1 cellular context compared by ENCODE assay signal in the genomic region with DNA sequence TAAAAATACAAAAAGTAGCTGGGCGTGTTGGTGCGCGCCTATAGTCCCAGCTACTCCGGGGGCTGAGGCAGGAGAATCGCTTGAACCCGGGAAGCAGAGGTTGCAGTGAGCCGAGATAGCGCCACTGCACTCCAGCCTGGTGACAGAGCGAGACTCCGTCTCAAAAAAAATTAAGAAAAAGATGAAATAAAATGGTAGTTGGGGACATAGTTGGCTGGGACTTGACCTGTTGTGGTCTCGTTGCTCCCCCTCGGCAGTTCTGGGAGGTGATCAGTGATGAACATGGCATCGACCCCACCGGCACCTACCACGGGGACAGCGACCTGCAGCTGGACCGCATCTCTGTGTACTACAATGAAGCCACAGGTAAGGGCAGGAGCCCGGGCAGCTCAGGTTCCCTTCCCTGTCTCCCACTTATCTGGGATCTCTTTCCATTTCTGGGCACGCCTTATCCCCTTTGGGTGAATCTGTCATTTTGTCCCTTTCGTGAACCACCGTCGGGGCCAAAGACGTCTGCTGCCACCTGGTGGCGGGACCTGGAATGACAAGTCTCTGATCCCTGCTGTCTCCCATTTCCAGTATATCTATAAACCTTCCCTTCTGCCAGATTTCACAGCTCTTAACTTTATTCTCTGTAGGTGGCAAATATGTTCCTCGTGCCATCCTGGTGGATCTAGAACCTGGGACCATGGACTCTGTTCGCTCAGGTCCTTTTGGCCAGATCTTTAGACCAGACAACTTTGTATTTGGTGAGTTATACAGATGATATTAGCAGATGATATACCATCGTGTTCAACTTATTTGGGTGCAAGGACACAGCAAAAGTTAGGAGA.
TF ChIP-seq lines count a peak whose summit lies in the region.

No MANE protein-coding gene starts in this region.

TF ChIP-seq in HepG2, 621 proteins besides CTCF, POLR2A, EP300 and RAD21 (continued from another document):
- TF ChIP-seq ATM (IDR thresholded peaks at IDR 0.05; ENCODE audit: borderline replicate concordance), result no peak
